ENCODE assay signal across 24 cellular contexts in genomic region chrY:15578766-15579165, GRCh38.
"Had no signal": no experiment of that assay in that cellular context is flagged by ENCODE, and none has a peak within 500 bp of the region (broad histone marks: within the 10 kb centered on the region; RNA-seq: fewer than 3 reads in every experiment).

No MANE protein-coding gene starts in this region.

- H3K27me3 Mint-ChIP-seq: activated CD4-positive, alpha-beta T cell treated with anti-CD3 and anti-CD28 coated beads, Interleukin-2, amount 10 ng/mL, durations not matched to agents 7 days and 5 days; activated CD8-positive, alpha-beta memory T cell treated with anti-CD3 and anti-CD28 coated beads, Interleukin-2, amount 10 ng/mL, durations not matched to agents 7 days and 5 days; activated CD8-positive, alpha-beta T cell treated with anti-CD3 and anti-CD28 coated beads for 36 hours; activated naive CD8-positive, alpha-beta T cell treated with anti-CD3 and anti-CD28 coated beads, Interleukin-2, amount 50 U/mL, for 24 hours; brain had no signal

- H3K4me1 Mint-ChIP-seq: activated CD4-positive, alpha-beta T cell treated with anti-CD3 and anti-CD28 coated beads, Interleukin-2, amount 10 ng/mL, durations not matched to agents 7 days and 5 days; activated CD8-positive, alpha-beta memory T cell treated with anti-CD3 and anti-CD28 coated beads, Interleukin-2, amount 10 ng/mL, durations not matched to agents 7 days and 5 days; brain; nephron progenitor cell had no signal

- H3K36me3 Mint-ChIP-seq: activated CD8-positive, alpha-beta memory T cell treated with anti-CD3 and anti-CD28 coated beads, Interleukin-2, amount 10 ng/mL, durations not matched to agents 7 days and 5 days; brain had no signal

- H3K4me1 ChIP-seq: pancreas, testis, uterus had no signal

- H3K4me3 ChIP-seq: pancreas, testis, uterus had no signal

- H3K4me3 Mint-ChIP-seq: activated CD4-positive, alpha-beta T cell treated with anti-CD3 and anti-CD28 coated beads, Interleukin-2, amount 10 ng/mL, durations not matched to agents 7 days and 5 days; activated CD8-positive, alpha-beta memory T cell treated with anti-CD3 and anti-CD28 coated beads, Interleukin-2, amount 10 ng/mL, durations not matched to agents 7 days and 5 days; activated CD8-positive, alpha-beta T cell treated with anti-CD3 and anti-CD28 coated beads for 36 hours; activated naive CD8-positive, alpha-beta T cell treated with anti-CD3 and anti-CD28 coated beads, Interleukin-2, amount 50 U/mL, for 24 hours; brain; nephron progenitor cell had no signal

- H3K27ac ChIP-seq: pancreas, testis, uterus, VCaP had no signal

- H3K27me3 ChIP-seq: pancreas, testis, uterus had no signal

- H3K27ac Mint-ChIP-seq: activated CD4-positive, alpha-beta T cell treated with anti-CD3 and anti-CD28 coated beads, Interleukin-2, amount 10 ng/mL, durations not matched to agents 7 days and 5 days; activated CD8-positive, alpha-beta memory T cell treated with anti-CD3 and anti-CD28 coated beads, Interleukin-2, amount 10 ng/mL, durations not matched to agents 7 days and 5 days; activated CD8-positive, alpha-beta T cell treated with anti-CD3 and anti-CD28 coated beads for 36 hours; activated naive CD8-positive, alpha-beta T cell treated with anti-CD3 and anti-CD28 coated beads, Interleukin-2, amount 50 U/mL, for 24 hours; nephron progenitor cell had no signal

- H3K9me3 Mint-ChIP-seq: activated CD4-positive, alpha-beta T cell treated with anti-CD3 and anti-CD28 coated beads, Interleukin-2, amount 10 ng/mL, durations not matched to agents 7 days and 5 days; activated CD8-positive, alpha-beta T cell treated with anti-CD3 and anti-CD28 coated beads for 36 hours; activated naive CD8-positive, alpha-beta T cell treated with anti-CD3 and anti-CD28 coated beads, Interleukin-2, amount 50 U/mL, for 24 hours; brain; nephron progenitor cell had no signal

- H3K9me3 ChIP-seq: pancreas, testis, uterus had no signal

- H3K36me3 ChIP-seq: pancreas, uterus had no signal

- DNase-seq: activated CD4-positive, alpha-beta T cell treated with anti-CD3 and anti-CD28 coated beads, Interleukin-2, amount 10 ng/mL, durations not matched to agents 7 days and 5 days; activated CD8-positive, alpha-beta memory T cell treated with anti-CD3 and anti-CD28 coated beads, Interleukin-2, amount 10 ng/mL, durations not matched to agents 7 days and 5 days; activated CD8-positive, alpha-beta T cell treated with anti-CD3 and anti-CD28 coated beads for 36 hours; activated effector memory CD4-positive, alpha-beta T cell treated with anti-CD3 and anti-CD28 coated beads, Interleukin-2, amount 50 U/mL, for 16 hours; activated naive CD4-positive, alpha-beta T cell treated with anti-CD3 and anti-CD28 coated beads, Interleukin-2, amount 50 U/mL, for 16 hours; activated naive CD8-positive, alpha-beta T cell treated with anti-CD3 and anti-CD28 coated beads, Interleukin-2, amount 50 U/mL, for 24 hours; activated T-cell treated with anti-CD3 and anti-CD28 coated beads for 4 hours; anterior cingulate cortex; central memory CD4-positive, alpha-beta T cell; effector memory CD4-positive, alpha-beta T cell; foreskin melanocyte; hypothalamus; left ventricle myocardium superior; mammary epithelial cell; nephron progenitor cell; pancreas; stimulated activated CD4-positive, alpha-beta T cell treated with anti-CD3 and anti-CD28 coated beads, Interleukin-2, amount 100 ng/mL, for 48 hours; stimulated activated CD8-positive, alpha-beta memory T cell treated with anti-CD3 and anti-CD28 coated beads, Interleukin-4, amount 100 ng/mL, for 48 hours; stimulated activated naive CD4-positive, alpha-beta T cell; testis; trophoblast cell; uterus had no signal
